In the genomic region with DNA sequence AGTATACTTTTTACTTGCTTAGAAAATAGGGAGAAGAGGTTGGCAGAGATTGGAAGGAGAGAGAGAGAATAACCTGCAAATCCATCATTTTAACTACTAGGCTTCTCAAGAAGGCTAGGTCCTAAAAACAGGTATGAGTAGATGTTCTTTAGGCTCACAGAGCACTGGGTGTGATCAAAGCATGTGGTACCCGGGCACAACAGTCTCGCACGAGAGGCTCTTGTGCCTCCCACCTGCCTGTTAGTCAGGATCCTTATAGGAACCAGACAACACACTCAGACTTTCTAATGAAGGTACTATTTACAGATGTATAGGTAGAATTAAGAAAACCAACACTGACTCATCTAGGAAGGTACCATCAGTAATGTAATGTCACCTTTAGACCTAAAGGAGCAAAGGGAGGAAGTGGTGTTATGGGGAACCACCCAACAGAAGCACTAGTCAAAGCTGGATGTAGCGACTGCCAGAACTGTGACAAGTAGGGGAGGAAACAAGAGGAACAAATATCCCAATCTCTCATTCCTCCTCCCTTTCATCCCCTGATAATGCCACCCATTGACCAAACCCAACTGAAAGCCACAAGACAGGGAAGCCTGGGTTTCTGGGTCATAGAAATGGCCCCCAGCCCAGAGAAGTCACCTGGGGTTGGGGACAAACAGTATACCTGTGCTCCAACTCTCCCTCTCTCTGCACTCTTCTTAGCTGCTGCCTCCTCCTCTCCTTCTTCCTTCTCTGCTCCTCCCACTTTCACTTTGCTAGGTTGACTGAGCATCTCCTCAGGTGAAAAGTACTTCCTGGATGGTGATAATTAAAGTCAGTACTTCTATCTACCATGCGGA, we compare ENCODE assay signal across 13 cellular contexts. TPM values are rescaled to one million over a fixed set of nuclear protein-coding genes. Genes with fewer than 3 reads are reported as not detected.
DNase-seq lines count a peak whose midpoint lies in the region; ATAC-seq, FAIRE-seq and TF ChIP-seq lines count a peak whose summit lies in the region.
"Had no signal": no experiment of that assay in that cellular context is flagged by ENCODE, and none has a peak within 500 bp of the region (broad histone marks: within the 10 kb centered on the region; RNA-seq: fewer than 3 reads in every experiment).

No MANE protein-coding gene starts in this region.

- H3K27ac Mint-ChIP-seq in naive thymus-derived CD4-positive, alpha-beta T cell, result peak overlapping the region in 8 of 9 donors; percentile 8 to 94 (median 63)

- FAIRE-seq in pancreas (lab: Jason Lieb, UNC), result no peak

- no peak overlapping the region for H3K4me2 ChIP-seq in mesendoderm (ENCODE audit: low read length)

- H3K27me3 ChIP-seq in naive thymus-derived CD4-positive, alpha-beta T cell (ENCODE audit: control insufficient read depth in 2 of 2, insufficient read depth in 2 of 2, low read length in 2 of 2), result no peaks in the 10 kb centered on the region
- H3K27me3 ChIP-seq in mesendoderm (ENCODE audit: insufficient read depth, low read length, poor library complexity) (no peaks in the 10 kb centered on the region), pancreas (no peaks in the 10 kb centered on the region)

- no peaks in the 10 kb centered on the region for H3K79me2 ChIP-seq in mesendoderm (ENCODE audit: control insufficient read depth, insufficient read depth, low read length)

- H4K8ac ChIP-seq in mesendoderm (ENCODE audit: low read depth, low read length), result no peak overlapping the region

- DNase-seq in naive thymus-derived CD4-positive, alpha-beta T cell, result peak in 6 of 9 donors; percentile 14 to 65 (median 48)
- DNase-seq in EL (no peak), mesendoderm (no peak), pancreas (no peak), A172 (ENCODE audit: low spot score) (no peak)
- DNase-seq: heart right ventricle, left ventricle myocardium inferior, NCI-H146, nucleus accumbens had no signal

- no peak overlapping the region for H2BK15ac ChIP-seq in mesendoderm (replicated peaks; ENCODE audit: low read depth)

- peaks cover 12 to 19% (median 18%) of the 10 kb centered on the region in 7 donors for H3K4me1 Mint-ChIP-seq in naive thymus-derived CD4-positive, alpha-beta T cell

- peaks cover 0 to 2% (median 0%) of the 10 kb centered on the region in 11 donors for H3K9me3 Mint-ChIP-seq in naive thymus-derived CD4-positive, alpha-beta T cell

- H3K79me1 ChIP-seq in mesendoderm (ENCODE audit: low read length), result no peaks in the 10 kb centered on the region

- H2AK5ac ChIP-seq in mesendoderm (ENCODE audit: low read length), result no peak overlapping the region

- no peak overlapping the region for H3K56ac ChIP-seq in mesendoderm (ENCODE audit: low read length)

- H2BK120ac ChIP-seq in mesendoderm (ENCODE audit: low read depth, low read length), result no peak overlapping the region

- no peak overlapping the region for H3K9ac ChIP-seq in mesendoderm (ENCODE audit: low read length)

- no peak overlapping the region for H3K23ac ChIP-seq in mesendoderm (ENCODE audit: low read length)

- H3K36me3 Mint-ChIP-seq in naive thymus-derived CD4-positive, alpha-beta T cell, result peaks cover 0 to 2% (median 0%) of the 10 kb centered on the region in 5 donors

- H2BK5ac ChIP-seq in mesendoderm (ENCODE audit: low read length), result no peak overlapping the region

- peaks cover 0 to 13% of the 10 kb centered on the region in 2 donors for H3K4me1 ChIP-seq in naive thymus-derived CD4-positive, alpha-beta T cell (ENCODE audit: control insufficient read depth in 2 of 2, insufficient read depth in 2 of 2, low read length in 2 of 2)
- H3K4me1 ChIP-seq in mesendoderm (ENCODE audit: control insufficient read depth, low read depth, low read length) (peaks cover 3% of the 10 kb centered on the region), pancreas (no peaks in the 10 kb centered on the region)
- H3K4me1 ChIP-seq: left ventricle myocardium inferior had no signal

- H3K36me3 ChIP-seq in naive thymus-derived CD4-positive, alpha-beta T cell (ENCODE audit: control insufficient read depth in 2 of 3, insufficient read depth in 3 of 3, low read length in 3 of 3), result no peaks in the 10 kb centered on the region
- no peaks in the 10 kb centered on the region for H3K36me3 ChIP-seq in mesendoderm (ENCODE audit: control insufficient read depth, insufficient read depth, low read length)
- H3K36me3 ChIP-seq in pancreas, result no peaks in the 10 kb centered on the region
- H3K36me3 ChIP-seq: heart right ventricle, left ventricle myocardium inferior had no signal

- no peaks in the 10 kb centered on the region for H3K9me3 ChIP-seq in naive thymus-derived CD4-positive, alpha-beta T cell (ENCODE audit: control insufficient read depth in 2 of 3, low read length in 3 of 3)
- H3K9me3 ChIP-seq in pancreas, result no peaks in the 10 kb centered on the region
- H3K9me3 ChIP-seq: left ventricle myocardium inferior had no signal

- no peak overlapping the region for H4K5ac ChIP-seq in mesendoderm (ENCODE audit: low read length)

- peak overlapping the region in 6 of 10 donors; percentile 23 to 75 (median 58) for H3K4me3 Mint-ChIP-seq in naive thymus-derived CD4-positive, alpha-beta T cell

- no peak for TF ChIP-seq CTCF in pancreas (IDR thresholded peaks at IDR 0.05)

- H3K27ac ChIP-seq in naive thymus-derived CD4-positive, alpha-beta T cell (ENCODE audit: low read depth, low read length), result no peak overlapping the region
- H3K27ac ChIP-seq in mesendoderm (ENCODE audit: low read depth, low read length), result no peak overlapping the region
- no peak overlapping the region for H3K27ac ChIP-seq in pancreas
- H3K27ac ChIP-seq: heart right ventricle, left ventricle myocardium inferior had no signal

- intact Hi-C loops in naive thymus-derived CD4-positive, alpha-beta T cell (cut with micrococcal nuclease), result loop anchor here (1.0 to 5.0 kb wide), 3 partner anchors 16 to 36 kb away; a partner anchor contains a TSS
- intact Hi-C loops in pancreas (cut with DNase I), result no loop called here

- POLR2A ChIA-PET in naive thymus-derived CD4-positive, alpha-beta T cell (lab: Charles Lee), result interaction anchor here (0.6 kb wide), 1 partner anchor 35 kb away, joined by 4 read pairs; no protein-coding TSS in a partner anchor

- CTCF ChIA-PET in naive thymus-derived CD4-positive, alpha-beta T cell (lab: Charles Lee), result interaction anchor here (1.0 to 2.0 kb wide), 2 partner anchors 16 to 35 kb away, joined by 3 to 5 read pairs; no protein-coding TSS in a partner anchor

- ATAC-seq in GM18867 (IDR thresholded peaks at IDR 0.05; ENCODE audit: unreplicated experiment) (peak; percentile 80), HG02588 (IDR thresholded peaks at IDR 0.05; ENCODE audit: unreplicated experiment) (peak; percentile 60), pancreas (no peak)
- peak; percentile 96 to 97 for ATAC-seq in activated CD4-positive, CD25-positive, alpha-beta regulatory T cell treated with anti-CD3 and anti-CD28 coated beads, Interleukin-2, amount 50 U/mL, for 24 hours
- peak; percentile 88 for ATAC-seq in naive thymus-derived CD4-positive, alpha-beta T cell
- ATAC-seq: heart right ventricle had no signal

- no peak overlapping the region for H3K4ac ChIP-seq in mesendoderm (ENCODE audit: low read depth, low read length)

- no peak overlapping the region for H3K18ac ChIP-seq in mesendoderm (ENCODE audit: low read length)

- no CpG with 5 or more reads among the region's 5 CpGs for WGBS in mesendoderm (ENCODE audit: extremely low coverage, insufficient coverage, low lambda C conversion rate)
- 66 to 77% methylated on average over 5 of the region's 5 CpGs for WGBS in pancreas, 2 donors

- H3K4me3 ChIP-seq in naive thymus-derived CD4-positive, alpha-beta T cell (ENCODE audit: low read length), result no peak overlapping the region
- H3K4me3 ChIP-seq in mesendoderm (ENCODE audit: low read length), result no peak overlapping the region
- no peak overlapping the region for H3K4me3 ChIP-seq in pancreas
- H3K4me3 ChIP-seq: heart right ventricle, left ventricle myocardium inferior had no signal

- peaks cover 0 to under 1% (median 0%) of the 10 kb centered on the region in 5 donors for H3K27me3 Mint-ChIP-seq in naive thymus-derived CD4-positive, alpha-beta T cell

RNA-seq across cellular contexts. Expression of a gene that starts 16.0 kb away (rescaled TPM):
- not detected for total RNA-seq in naive thymus-derived CD4-positive, alpha-beta T cell
- polyA plus RNA-seq in naive thymus-derived CD4-positive, alpha-beta T cell, result not detected
- 0.93 TPM for polyA plus RNA-seq in mesendoderm (2013, experiment 1 of 2)
- 0.80 TPM for polyA plus RNA-seq in mesendoderm (2013, experiment 2 of 2)
- total RNA-seq in pancreas, result 1 to 10 TPM in 1 of 6 donors, under 1 TPM in 5; 0.19 to 1.2 (median 0.34) TPM
- 1 to 10 TPM; 1.7 to 4.1 TPM for polyA plus RNA-seq in pancreas
- total RNA-seq in A172 (2014; rRNA removed; shearing (Covaris generic)), result 6.4 and 6.9 TPM in 2 replicates
- total RNA-seq: activated CD8-positive, alpha-beta memory T cell treated with anti-CD3 and anti-CD28 coated beads for 36 hours had no signal

RNA-seq across cellular contexts. Expression of a gene that starts 24.0 kb away (rescaled TPM):
- 10 to 100 TPM; 16.2 to 30.3 (median 24.6) TPM for total RNA-seq in naive thymus-derived CD4-positive, alpha-beta T cell
- 10 to 100 TPM; 18.6 to 31.2 TPM for polyA plus RNA-seq in naive thymus-derived CD4-positive, alpha-beta T cell
- 12.9 TPM for polyA plus RNA-seq in mesendoderm (2013, experiment 1 of 2)
- 12.5 TPM for polyA plus RNA-seq in mesendoderm (2013, experiment 2 of 2)
- 10 to 100 TPM in 2 of 6 donors, 1 to 10 TPM in 4; 7.0 to 12.8 (median 8.1) TPM for total RNA-seq in pancreas
- polyA plus RNA-seq in pancreas, result 1 to 10 TPM; 5.5 to 6.7 TPM
- total RNA-seq in A172 (2014; rRNA removed; shearing (Covaris generic)), result 12.7 and 25.1 TPM in 2 replicates

Comparison
In these comparisons a context has a peak if more than half of its experiments do, and no peak if none do; other contexts are left out.
1. ATAC-seq: peak in GM18867 (single experiment), HG02588 (single experiment), activated CD4-positive, CD25-positive, alpha-beta regulatory T cell treated with anti-CD3 and anti-CD28 coated beads, Interleukin-2, amount 50 U/mL, for 24 hours (2 of 2) and naive thymus-derived CD4-positive, alpha-beta T cell (single experiment); none in pancreas (0 of 4).
2. DNase-seq: peak in naive thymus-derived CD4-positive, alpha-beta T cell (6 of 9); none in EL (single experiment), mesendoderm (single experiment), pancreas (0 of 6) and A172 (single experiment).
3. intact Hi-C loops: an anchor here in naive thymus-derived CD4-positive, alpha-beta T cell (1.0 to 5.0 kb wide); none called in pancreas.